ENCODE assay signal across 9 cellular contexts in the genomic region with DNA sequence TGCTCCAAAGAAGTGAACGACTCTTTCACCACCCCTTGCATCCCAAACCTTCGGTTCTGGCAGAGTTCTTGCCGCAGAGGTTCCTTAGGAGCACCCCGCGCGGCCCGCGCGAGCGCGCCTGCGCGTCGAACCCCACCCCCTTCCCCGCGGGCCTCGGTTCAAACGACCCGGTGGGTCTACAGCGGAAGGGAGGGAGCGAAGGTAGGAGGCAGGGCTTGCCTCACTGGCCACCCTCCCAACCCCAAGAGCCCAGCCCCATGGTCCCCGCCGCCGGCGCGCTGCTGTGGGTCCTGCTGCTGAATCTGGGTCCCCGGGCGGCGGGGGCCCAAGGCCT. TPM values are rescaled to one million over a fixed set of nuclear protein-coding genes. Genes with fewer than 3 reads are reported as not detected.
DNase-seq lines count a peak whose midpoint lies in the region; ATAC-seq and TF ChIP-seq lines count a peak whose summit lies in the region.
"Had no signal": no experiment of that assay in that cellular context is flagged by ENCODE, and none has a peak within 500 bp of the region (broad histone marks: within the 10 kb centered on the region; RNA-seq: fewer than 3 reads in every experiment).

A gene with protein sequence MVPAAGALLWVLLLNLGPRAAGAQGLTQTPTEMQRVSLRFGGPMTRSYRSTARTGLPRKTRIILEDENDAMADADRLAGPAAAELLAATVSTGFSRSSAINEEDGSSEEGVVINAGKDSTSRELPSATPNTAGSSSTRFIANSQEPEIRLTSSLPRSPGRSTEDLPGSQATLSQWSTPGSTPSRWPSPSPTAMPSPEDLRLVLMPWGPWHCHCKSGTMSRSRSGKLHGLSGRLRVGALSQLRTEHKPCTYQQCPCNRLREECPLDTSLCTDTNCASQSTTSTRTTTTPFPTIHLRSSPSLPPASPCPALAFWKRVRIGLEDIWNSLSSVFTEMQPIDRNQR (plus strand): TSS at position 161 of the 334 bp plus-strand sequence. CDS start 97 bp downstream, at position 258.

- peaks cover 5 to 21% (median 13%) of the 10 kb centered on the region in 4 donors for H3K36me3 ChIP-seq in stomach

- H3K4me1 Mint-ChIP-seq in mesothelial cell of epicardium: peaks cover 23% of the 10 kb centered on the region

- no peak for TF ChIP-seq POLR2A in stomach (IDR thresholded peaks at IDR 0.05)

- peaks cover 6 to 37% (median 27%) of the 10 kb centered on the region in 4 donors for H3K4me1 ChIP-seq in stomach

- H3K27ac ChIP-seq in epithelial cell of prostate: peak within 1 kb of the TSS; percentile 97
- H3K27ac ChIP-seq in stomach: peak within 1 kb of the TSS; percentile 55 to 92 (median 92)
- H3K27ac ChIP-seq: C4-2B had no signal

- H3K4me3 ChIP-seq in stomach: peak within 1 kb of the TSS; percentile 69 to 91 (median 80)

- peak; percentile 54 for ATAC-seq in HG03095 (IDR thresholded peaks at IDR 0.05; ENCODE audit: unreplicated experiment)

- TF ChIP-seq EP300 in stomach (IDR thresholded peaks at IDR 0.05): no peak

- WGBS in stomach, 5 donors: 0 to 1% (median 1%) methylated on average over 21 to 29 of the region's 29 CpGs

- intact Hi-C loops in stomach (cut with DNase I; ENCODE audit: low total_unique reads): no loop called here

- H3K9me3 ChIP-seq in stomach: no peaks in the 10 kb centered on the region

- no peaks in the 10 kb centered on the region for H3K27me3 ChIP-seq in stomach

- no peaks in the 10 kb centered on the region for H3K9me3 Mint-ChIP-seq in mesothelial cell of epicardium

- peak within 1 kb of the TSS; percentile 98 for H3K4me3 Mint-ChIP-seq in mesothelial cell of epicardium

- TF ChIP-seq CTCF in mesothelial cell of epicardium (IDR thresholded peaks at IDR 0.05; ENCODE audit: unreplicated experiment) (no peak), stomach (IDR thresholded peaks at IDR 0.05) (no peak)

- peaks cover 6% of the 10 kb centered on the region for H3K36me3 Mint-ChIP-seq in mesothelial cell of epicardium

- peak; percentile 43 for DNase-seq in NCI-H1436 (lab: John Stamatoyannopoulos, UW)
- DNase-seq in NCI-H1436 treated with DMSO at 0.1 percent for 48 hours (lab: John Stamatoyannopoulos, UW): no peak
- peak; percentile 88 for DNase-seq in NCI-H526 treated with DMSO at 0.1 percent for 48 hours (lab: John Stamatoyannopoulos, UW)
- DNase-seq in activated T-cell treated with anti-CD3 and anti-CD28 coated beads for 4 hours: peak; percentile 40
- DNase-seq in epithelial cell of prostate (ENCODE audit: low read depth, low spot score): no peak
- DNase-seq in mesothelial cell of epicardium (ENCODE audit: low spot score in 2 of 2, unreplicated experiment in 2 of 2): peak; percentile 49 to 77
- peak; percentile 72 for DNase-seq in stomach

- no peaks in the 10 kb centered on the region for H3K27me3 Mint-ChIP-seq in mesothelial cell of epicardium (ENCODE audit: low read depth)

- peak within 1 kb of the TSS; percentile 96 for H3K27ac Mint-ChIP-seq in mesothelial cell of epicardium

RNA-seq across cellular contexts. Expression of the gene that starts here (rescaled TPM):
- 4.2 to 4.6 TPM (median 4.2 TPM) in 3 replicates for total RNA-seq in mesothelial cell of epicardium
- 1 to 10 TPM in 4 of 5 donors, under 1 TPM in 1; 0.73 to 6.4 (median 3.5) TPM for total RNA-seq in stomach
- polyA plus RNA-seq in stomach: 1 to 10 TPM; 2.4 to 6.0 (median 2.5) TPM

Comparison
In these comparisons a context has a peak if more than half of its experiments do, and no peak if none do; other contexts are left out.
1. DNase-seq: peak in NCI-H1436 (single experiment), NCI-H526 treated with DMSO at 0.1 percent for 48 hours (single experiment), activated T-cell treated with anti-CD3 and anti-CD28 coated beads for 4 hours (single experiment), mesothelial cell of epicardium (2 of 2) and stomach (single experiment); none in NCI-H1436 treated with DMSO at 0.1 percent for 48 hours (single experiment) and epithelial cell of prostate (single experiment).